15 cellular contexts compared by ENCODE assay signal in the genomic region with DNA sequence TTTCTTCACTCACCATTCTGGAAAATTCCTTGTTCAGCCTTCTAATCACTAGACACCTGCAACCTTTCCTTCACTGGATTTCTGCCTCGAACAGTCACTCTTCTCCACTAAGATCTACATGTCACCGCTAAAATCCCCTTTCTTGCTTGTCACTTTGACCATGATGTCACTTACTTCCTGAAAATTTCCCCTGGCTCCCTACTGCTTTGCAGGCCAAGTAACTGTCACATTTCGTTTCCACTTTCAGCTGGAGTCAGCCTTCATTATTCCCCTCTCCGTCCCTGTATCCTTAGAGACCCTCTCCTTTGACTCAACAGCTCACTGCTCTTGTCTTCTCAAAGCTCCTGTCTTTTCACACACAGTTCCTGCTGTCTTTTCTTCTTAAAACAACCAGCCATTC. TPM values are rescaled to one million over a fixed set of nuclear protein-coding genes. Genes with fewer than 3 reads are reported as not detected.
DNase-seq lines count a peak whose midpoint lies in the region; ATAC-seq and TF ChIP-seq lines count a peak whose summit lies in the region.
"Had no signal": no experiment of that assay in that cellular context is flagged by ENCODE, and none has a peak within 500 bp of the region (broad histone marks: within the 10 kb centered on the region; RNA-seq: fewer than 3 reads in every experiment).

No MANE protein-coding gene starts in this region.

- no peak for TF ChIP-seq CTCF in brain (conservative IDR thresholded peaks at IDR 0.05)
- TF ChIP-seq CTCF in WTC11 (IDR thresholded peaks at IDR 0.05): no peak
- no peak for TF ChIP-seq CTCF in right atrium auricular region (IDR thresholded peaks at IDR 0.05)

- H3K4me1 ChIP-seq in right atrium auricular region: no peaks in the 10 kb centered on the region

- H3K36me3 Mint-ChIP-seq in brain (peaks cover 4% of the 10 kb centered on the region), WTC11 (peaks cover 75% of the 10 kb centered on the region)

- H3K4me3 ChIP-seq in right atrium auricular region: no peak overlapping the region

- H3K9me3 Mint-ChIP-seq in brain (peaks cover 0 to 39% (median 0%) of the 10 kb centered on the region in 5 experiments), WTC11 (peaks cover 87% of the 10 kb centered on the region)

- H3K4me3 Mint-ChIP-seq in brain: peak overlapping the region in 2 of 5 experiments; percentile 4 to 6
- no peak overlapping the region for H3K4me3 Mint-ChIP-seq in WTC11

- H3K27me3 ChIP-seq in right atrium auricular region: no peaks in the 10 kb centered on the region

- H3K27ac Mint-ChIP-seq in brain (peak overlapping the region in 3 of 5 experiments; percentile 31 to 92 (median 86)), WTC11 (no peak overlapping the region)

- CTCF ChIA-PET in WTC11 (lab: Charles Lee): no interaction called here

- DNase-seq in AG08395 (ENCODE audit: low spot score) (no peak), WTC11 (ENCODE audit: low spot score) (no peak), superior temporal gyrus (ENCODE audit: extremely low spot score) (no peak), right atrium auricular region (ENCODE audit: low spot score) (no peak)
- DNase-seq: activated effector memory CD4-positive, alpha-beta T cell treated with anti-CD3 and anti-CD28 coated beads, Interleukin-2, amount 50 U/mL, for 16 hours; left cardiac atrium; NCI-H2081 treated with DMSO at 0.1 percent for 48 hours; stimulated activated CD4-positive, alpha-beta T cell treated with anti-CD3 and anti-CD28 coated beads, Interleukin-4, amount 100 ng/mL, for 1 hour had no signal

- H3K27ac ChIP-seq in right atrium auricular region: no peak overlapping the region
- H3K27ac ChIP-seq: VCaP had no signal

- H3K4me1 Mint-ChIP-seq in brain (peaks cover 65% of the 10 kb centered on the region), WTC11 (no peaks in the 10 kb centered on the region)

- peak; percentile 90 for ATAC-seq in GM18867 (IDR thresholded peaks at IDR 0.05; ENCODE audit: unreplicated experiment)
- ATAC-seq in GM21619 (IDR thresholded peaks at IDR 0.05; ENCODE audit: unreplicated experiment): peak; percentile 93
- ATAC-seq in HG03108 (IDR thresholded peaks at IDR 0.05; ENCODE audit: unreplicated experiment): peak; percentile 88
- no peak for ATAC-seq in WTC11
- ATAC-seq: left cardiac atrium had no signal

- H3K36me3 ChIP-seq in right atrium auricular region: no peaks in the 10 kb centered on the region

- POLR2A ChIA-PET in WTC11 (lab: Charles Lee): no interaction called here

- no peaks in the 10 kb centered on the region for H3K9me3 ChIP-seq in right atrium auricular region

- H3K27me3 Mint-ChIP-seq in brain (no peaks in the 10 kb centered on the region), WTC11 (ENCODE audit: low read depth) (peaks cover 9% of the 10 kb centered on the region)

TF ChIP-seq in WTC11, 78 proteins besides CTCF, POLR2A, EP300 and RAD21:
- TF ChIP-seq, protein P1, sequence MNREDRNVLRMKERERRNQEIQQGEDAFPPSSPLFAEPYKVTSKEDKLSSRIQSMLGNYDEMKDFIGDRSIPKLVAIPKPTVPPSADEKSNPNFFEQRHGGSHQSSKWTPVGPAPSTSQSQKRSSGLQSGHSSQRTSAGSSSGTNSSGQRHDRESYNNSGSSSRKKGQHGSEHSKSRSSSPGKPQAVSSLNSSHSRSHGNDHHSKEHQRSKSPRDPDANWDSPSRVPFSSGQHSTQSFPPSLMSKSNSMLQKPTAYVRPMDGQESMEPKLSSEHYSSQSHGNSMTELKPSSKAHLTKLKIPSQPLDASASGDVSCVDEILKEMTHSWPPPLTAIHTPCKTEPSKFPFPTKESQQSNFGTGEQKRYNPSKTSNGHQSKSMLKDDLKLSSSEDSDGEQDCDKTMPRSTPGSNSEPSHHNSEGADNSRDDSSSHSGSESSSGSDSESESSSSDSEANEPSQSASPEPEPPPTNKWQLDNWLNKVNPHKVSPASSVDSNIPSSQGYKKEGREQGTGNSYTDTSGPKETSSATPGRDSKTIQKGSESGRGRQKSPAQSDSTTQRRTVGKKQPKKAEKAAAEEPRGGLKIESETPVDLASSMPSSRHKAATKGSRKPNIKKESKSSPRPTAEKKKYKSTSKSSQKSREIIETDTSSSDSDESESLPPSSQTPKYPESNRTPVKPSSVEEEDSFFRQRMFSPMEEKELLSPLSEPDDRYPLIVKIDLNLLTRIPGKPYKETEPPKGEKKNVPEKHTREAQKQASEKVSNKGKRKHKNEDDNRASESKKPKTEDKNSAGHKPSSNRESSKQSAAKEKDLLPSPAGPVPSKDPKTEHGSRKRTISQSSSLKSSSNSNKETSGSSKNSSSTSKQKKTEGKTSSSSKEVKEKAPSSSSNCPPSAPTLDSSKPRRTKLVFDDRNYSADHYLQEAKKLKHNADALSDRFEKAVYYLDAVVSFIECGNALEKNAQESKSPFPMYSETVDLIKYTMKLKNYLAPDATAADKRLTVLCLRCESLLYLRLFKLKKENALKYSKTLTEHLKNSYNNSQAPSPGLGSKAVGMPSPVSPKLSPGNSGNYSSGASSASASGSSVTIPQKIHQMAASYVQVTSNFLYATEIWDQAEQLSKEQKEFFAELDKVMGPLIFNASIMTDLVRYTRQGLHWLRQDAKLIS (CRISPR knock-in tag; IDR thresholded peaks at IDR 0.05; ENCODE audit: borderline replicate concordance): no peak
- TF ChIP-seq, protein P2, sequence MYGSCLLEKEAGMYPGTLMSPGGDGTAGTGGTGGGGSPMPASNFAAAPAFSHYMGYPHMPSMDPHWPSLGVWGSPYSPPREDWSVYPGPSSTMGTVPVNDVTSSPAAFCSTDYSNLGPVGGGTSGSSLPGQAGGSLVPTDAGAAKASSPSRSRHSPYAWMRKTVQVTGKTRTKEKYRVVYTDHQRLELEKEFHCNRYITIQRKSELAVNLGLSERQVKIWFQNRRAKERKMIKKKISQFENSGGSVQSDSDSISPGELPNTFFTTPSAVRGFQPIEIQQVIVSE (CRISPR knock-in tag; IDR thresholded peaks at IDR 0.05; ENCODE audit: borderline replicate concordance): no peak
- no peak for TF ChIP-seq NFATC4 (CRISPR knock-in tag; IDR thresholded peaks at IDR 0.05)
- TF ChIP-seq, protein P3, sequence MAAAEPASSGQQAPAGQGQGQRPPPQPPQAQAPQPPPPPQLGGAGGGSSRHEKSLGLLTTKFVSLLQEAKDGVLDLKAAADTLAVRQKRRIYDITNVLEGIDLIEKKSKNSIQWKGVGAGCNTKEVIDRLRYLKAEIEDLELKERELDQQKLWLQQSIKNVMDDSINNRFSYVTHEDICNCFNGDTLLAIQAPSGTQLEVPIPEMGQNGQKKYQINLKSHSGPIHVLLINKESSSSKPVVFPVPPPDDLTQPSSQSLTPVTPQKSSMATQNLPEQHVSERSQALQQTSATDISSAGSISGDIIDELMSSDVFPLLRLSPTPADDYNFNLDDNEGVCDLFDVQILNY (CRISPR knock-in tag; IDR thresholded peaks at IDR 0.05): no peak

RNA-seq across cellular contexts. Expression of a gene that starts 15.9 kb away (rescaled TPM):
- polyA plus RNA-seq in brain (ENCODE audit: insufficient read depth, low read depth, low replicate concordance): 5.4 TPM
- total RNA-seq in WTC11 (2021) (0.27 TPM in 1 of 3 replicates, not detected in the others), right atrium auricular region (10 to 100 TPM; 36.7 to 66.4 TPM)
- total RNA-seq: fibroblast of villous mesenchyme, osteocyte had no signal

Comparison
In these comparisons a context has a peak if more than half of its experiments do, and no peak if none do; other contexts are left out.
1. RNA of a gene that starts 15.9 kb away (total RNA-seq): 36.7 to 66.4 TPM in right atrium auricular region; 0.27 TPM in WTC11; every median in the first group is over 10 times any median in the second.